ENCODE assay signal across 1 cellular context in genomic region chr10:60781678-60782077, GRCh38.
TF ChIP-seq lines count a peak whose summit lies in the region.

No MANE protein-coding gene starts in this region.

TF ChIP-seq in endothelial cell of umbilical vein, 7 proteins besides CTCF, POLR2A, EP300 and RAD21:
- no peak for TF ChIP-seq FOS (IDR thresholded peaks at IDR 0.05; ENCODE audit: borderline replicate concordance, insufficient read depth, low read length)
- no peak for TF ChIP-seq POLR2AphosphoS5 (IDR thresholded peaks at IDR 0.05; ENCODE audit: insufficient read depth, low read depth, low read length)
- TF ChIP-seq EZH2 (IDR thresholded peaks at IDR 0.05; ENCODE audit: borderline replicate concordance, low read depth, low read length, severe bottlenecking) = no peak
- TF ChIP-seq, protein P1, sequence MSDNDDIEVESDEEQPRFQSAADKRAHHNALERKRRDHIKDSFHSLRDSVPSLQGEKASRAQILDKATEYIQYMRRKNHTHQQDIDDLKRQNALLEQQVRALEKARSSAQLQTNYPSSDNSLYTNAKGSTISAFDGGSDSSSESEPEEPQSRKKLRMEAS (IDR thresholded peaks at IDR 0.05; ENCODE audit: insufficient read depth, insufficient read length) = no peak
- TF ChIP-seq JUN (IDR thresholded peaks at IDR 0.05; ENCODE audit: borderline replicate concordance, insufficient read depth, insufficient read length, low read depth) = no peak
- TF ChIP-seq MYC (IDR thresholded peaks at IDR 0.05; ENCODE audit: low read depth, low read length) = no peak
- no peak for TF ChIP-seq GATA2 (IDR thresholded peaks at IDR 0.05; ENCODE audit: insufficient read depth, insufficient read length, low read depth, low read length)
TF ChIP-seq in endothelial cell of umbilical vein: peak in this region for 0.
